8 cellular contexts compared by ENCODE assay signal in the genomic region with DNA sequence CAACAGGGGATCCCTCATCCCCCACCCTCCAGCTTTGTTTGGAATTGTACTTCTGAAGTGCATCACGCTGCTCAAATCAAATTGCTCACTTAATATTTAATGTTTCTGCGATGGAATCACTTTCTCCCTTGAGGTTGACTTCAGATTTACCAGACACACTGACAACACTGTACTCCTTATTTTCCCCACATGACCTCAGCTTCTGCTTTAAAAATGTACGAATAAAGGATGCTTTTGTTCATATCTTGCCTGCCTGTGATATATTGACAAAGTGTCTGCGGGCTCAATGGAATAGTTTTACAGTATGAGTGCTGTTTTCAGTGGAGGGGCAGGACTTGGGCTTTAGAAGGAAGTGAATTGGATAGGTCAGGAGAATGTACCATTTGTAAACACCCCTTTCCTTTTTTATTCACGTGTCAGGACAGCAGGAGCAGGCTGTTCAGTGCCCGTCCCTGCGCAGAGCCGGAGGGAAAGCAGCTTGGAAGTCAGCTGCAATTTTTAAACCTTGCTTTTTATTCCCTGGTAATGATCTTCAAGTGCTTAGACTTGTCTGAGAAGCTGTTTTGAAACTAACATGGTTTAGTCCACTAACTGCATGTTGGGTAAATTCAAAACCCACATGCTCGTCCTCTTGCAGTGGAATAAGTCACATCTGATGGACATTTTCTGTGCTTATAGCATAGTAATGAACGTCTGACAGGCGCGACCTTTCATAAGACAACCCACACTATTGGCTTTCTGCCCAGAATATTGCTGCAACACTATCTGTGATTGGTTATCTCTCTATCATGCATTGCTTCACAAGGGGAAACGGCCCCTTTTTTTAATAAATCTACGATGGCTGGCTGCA. TPM values are rescaled to one million over a fixed set of nuclear protein-coding genes. Genes with fewer than 3 reads are reported as not detected.
A peak's percentile ranks its signal among the peaks of the same experiment; 100 is the strongest.
DNase-seq lines count a peak whose midpoint lies in the region; ATAC-seq and TF ChIP-seq lines count a peak whose summit lies in the region.

No MANE protein-coding gene starts in this region.

- H3K27me3 Mint-ChIP-seq in activated naive CD4-positive, alpha-beta T cell treated with anti-CD3 and anti-CD28 coated beads for 36 hours (ENCODE audit: low read depth), result no peaks in the 10 kb centered on the region

- H3K4me2 ChIP-seq in OCI-LY3 (ENCODE audit: low read length) (peak overlapping the region; percentile 61), MM.1S (ENCODE audit: low read depth, low read length) (no peak overlapping the region)

- H3K4me3 ChIP-seq in OCI-LY3 (ENCODE audit: low read length), result peak overlapping the region; percentile 50
- no peak overlapping the region for H3K4me3 ChIP-seq in MM.1S (ENCODE audit: low read length)

- H3K79me2 ChIP-seq in OCI-LY3 (ENCODE audit: low read length) (peaks cover 100% of the 10 kb centered on the region), MM.1S (ENCODE audit: low read length) (peaks cover 100% of the 10 kb centered on the region)

- H3K36me3 Mint-ChIP-seq in activated naive CD4-positive, alpha-beta T cell treated with anti-CD3 and anti-CD28 coated beads for 36 hours (ENCODE audit: low read depth), result peaks cover 40% of the 10 kb centered on the region

- DNase-seq in COLO668 (lab: John Stamatoyannopoulos, UW; ENCODE audit: unreplicated experiment) (peak; percentile 3), foreskin melanocyte (peak; percentile 100), nucleus accumbens (lab: John Stamatoyannopoulos, UW) (peak in 46 of 56 donors; percentile 1 to 85 (median 48)), MM.1S (no peak)
- peak; percentile 57 for DNase-seq in activated naive CD4-positive, alpha-beta T cell treated with anti-CD3 and anti-CD28 coated beads for 36 hours

- no peaks in the 10 kb centered on the region for H3K27me3 ChIP-seq in OCI-LY3 (ENCODE audit: low read depth, low read length)
- H3K27me3 ChIP-seq in MM.1S (replicated peaks; ENCODE audit: insufficient read depth, low read length), result no peaks in the 10 kb centered on the region

- H3F3A ChIP-seq in MM.1S (ENCODE audit: insufficient read depth, low read length), result no peaks in the 10 kb centered on the region; the same call in 1 of the 2 replicates

- H3K36me3 ChIP-seq in OCI-LY3 (replicated peaks; ENCODE audit: low read depth, low read length) (peaks cover 24% of the 10 kb centered on the region), MM.1S (replicated peaks; ENCODE audit: insufficient read depth, low read length) (peaks cover 8% of the 10 kb centered on the region; the same call in 1 of the 2 replicates)

- H3K4me1 Mint-ChIP-seq in activated naive CD4-positive, alpha-beta T cell treated with anti-CD3 and anti-CD28 coated beads for 36 hours (ENCODE audit: low read depth), result peaks cover 82% of the 10 kb centered on the region

- H3K27ac ChIP-seq in OCI-LY3 (ENCODE audit: low read length) (no peak overlapping the region; the same call in 1 of the 2 replicates), MM.1S (ENCODE audit: low read length) (no peak overlapping the region)

- H3K9me3 ChIP-seq in OCI-LY3 (ENCODE audit: insufficient read depth, low read length) (no peaks in the 10 kb centered on the region), MM.1S (replicated peaks; ENCODE audit: insufficient read depth, low read length) (no peaks in the 10 kb centered on the region)

- H3K9ac ChIP-seq in OCI-LY3 (ENCODE audit: low read length) (peak overlapping the region; percentile 10), MM.1S (ENCODE audit: low read length) (no peak overlapping the region)

- TF ChIP-seq CTCF in OCI-LY3 (IDR thresholded peaks at IDR 0.05; ENCODE audit: low read depth, low read length) (no peak), MM.1S (IDR thresholded peaks at IDR 0.05; ENCODE audit: low read length) (no peak)

- intact Hi-C loops in activated naive CD4-positive, alpha-beta T cell treated with anti-CD3 and anti-CD28 coated beads for 36 hours (cut with micrococcal nuclease), result no loop called here

- no peaks in the 10 kb centered on the region for H3K9me3 Mint-ChIP-seq in activated naive CD4-positive, alpha-beta T cell treated with anti-CD3 and anti-CD28 coated beads for 36 hours

- peaks cover 95% of the 10 kb centered on the region for H4K20me1 ChIP-seq in OCI-LY3 (ENCODE audit: insufficient read depth, low read length)
- peaks cover 70% of the 10 kb centered on the region for H4K20me1 ChIP-seq in MM.1S (ENCODE audit: insufficient read depth, low read length)

- peak overlapping the region; percentile 70 for H3K4me3 Mint-ChIP-seq in activated naive CD4-positive, alpha-beta T cell treated with anti-CD3 and anti-CD28 coated beads for 36 hours

- H3K27ac Mint-ChIP-seq in activated naive CD4-positive, alpha-beta T cell treated with anti-CD3 and anti-CD28 coated beads for 36 hours, result peak overlapping the region; percentile 77

- peak; percentile 59 for ATAC-seq in GM19452 (IDR thresholded peaks at IDR 0.05; ENCODE audit: unreplicated experiment)
- ATAC-seq in HG03575 (IDR thresholded peaks at IDR 0.05; ENCODE audit: extremely low read depth, insufficient number of reproducible peaks, low FRiP score, unreplicated experiment), result peak; percentile 30

- no peaks in the 10 kb centered on the region for H3K9me2 ChIP-seq in MM.1S (replicated peaks; ENCODE audit: insufficient read depth, low read length)

- H2AFZ ChIP-seq in OCI-LY3 (ENCODE audit: low read depth, low read length) (no peak overlapping the region), MM.1S (ENCODE audit: low read length) (no peak overlapping the region)

- CTCF ChIA-PET in activated naive CD4-positive, alpha-beta T cell treated with anti-CD3 and anti-CD28 coated beads for 36 hours (lab: Charles Lee), result interaction anchor here (1.2 kb wide), 1 partner anchor 65 kb away, joined by 4 read pairs; no protein-coding TSS in a partner anchor

- H3K4me1 ChIP-seq in OCI-LY3 (ENCODE audit: low read length), result peaks cover 46% of the 10 kb centered on the region
- peaks cover 6% of the 10 kb centered on the region; the same call in 1 of the 2 replicates for H3K4me1 ChIP-seq in MM.1S (ENCODE audit: low read length)

RNA-seq across cellular contexts. Expression of a gene that starts 29.9 kb away (rescaled TPM):
- total RNA-seq in activated naive CD4-positive, alpha-beta T cell treated with anti-CD3 and anti-CD28 coated beads for 36 hours, result 100 to 1,000 TPM; 387 to 391 TPM
